Comparison of ENCODE assay signal across 9 cellular contexts in genomic region chr10:77478248-77478963, GRCh38.
A peak's percentile ranks its signal among the peaks of the same experiment; 100 is the strongest.
DNase-seq lines count a peak whose midpoint lies in the region; ATAC-seq and TF ChIP-seq lines count a peak whose summit lies in the region.
"Had no signal": no experiment of that assay in that cellular context is flagged by ENCODE, and none has a peak within 500 bp of the region (broad histone marks: within the 10 kb centered on the region; RNA-seq: fewer than 3 reads in every experiment).

No MANE protein-coding gene starts in this region.

- no peak overlapping the region for H3K4me3 ChIP-seq in epithelial cell of proximal tubule (ENCODE audit: low read depth, low read length)

- DNase-seq in DMS 273 treated with DMSO at 0.1 percent for 48 hours (lab: John Stamatoyannopoulos, UW) (peak; percentile 15), NCI-H446 treated with DMSO at 0.1 percent for 48 hours (lab: John Stamatoyannopoulos, UW) (peak; percentile 61), epithelial cell of proximal tubule (ENCODE audit: low read depth) (peak; percentile 74), occipital lobe (lab: John Stamatoyannopoulos, UW) (peak; percentile 41)
- DNase-seq in activated CD4-positive, CD25-positive, alpha-beta regulatory T cell (lab: John Stamatoyannopoulos, UW), result no peak
- DNase-seq in activated T-cell treated with anti-CD3 and anti-CD28 coated beads, Interleukin-2, amount 50 U/mL, for 48 hours, result no peak
- DNase-seq: activated T-cell treated with anti-CD3 and anti-CD28 coated beads, Interleukin-2, amount 50 U/mL, for 24 hours had no signal

- no peak for TF ChIP-seq CTCF in epithelial cell of proximal tubule (conservative IDR thresholded peaks at IDR 0.05; ENCODE audit: low read depth, low read length)

- no peak for ATAC-seq in GM18867 (IDR thresholded peaks at IDR 0.05; ENCODE audit: unreplicated experiment)
- ATAC-seq in GM18861 (IDR thresholded peaks at IDR 0.05; ENCODE audit: unreplicated experiment), result no peak

Comparison
In these comparisons a context has a peak if more than half of its experiments do, and no peak if none do; other contexts are left out.
1. DNase-seq: peak in DMS 273 treated with DMSO at 0.1 percent for 48 hours (single experiment), NCI-H446 treated with DMSO at 0.1 percent for 48 hours (single experiment), epithelial cell of proximal tubule (single experiment) and occipital lobe (single experiment); none in activated CD4-positive, CD25-positive, alpha-beta regulatory T cell (0 of 4) and activated T-cell treated with anti-CD3 and anti-CD28 coated beads, Interleukin-2, amount 50 U/mL, for 48 hours (0 of 2).